ENCODE assay signal across 8 cellular contexts in genomic region chr6:150865043-150865405, GRCh38. TPM values are rescaled to one million over a fixed set of nuclear protein-coding genes. Genes with fewer than 3 reads are reported as not detected.
DNase-seq lines count a peak whose midpoint lies in the region; ATAC-seq, FAIRE-seq and TF ChIP-seq lines count a peak whose summit lies in the region.

No MANE protein-coding gene starts in this region.

- peak overlapping the region; percentile 85 for H3K9ac ChIP-seq in iPS-20b (ENCODE audit: low read depth, low read length)

- ATAC-seq in activated T-helper 17 cell treated with anti-CD3 and anti-CD28 coated beads, Interleukin-2, amount 50 U/mL, for 72 hours (replicated peaks) = no peak

- H3K4me3 ChIP-seq in iPS-20b (ENCODE audit: low read length) (peak overlapping the region; percentile 83), testis (peak overlapping the region; percentile 76 to 86)

- intact Hi-C loops in activated CD4-positive, alpha-beta T cell treated with anti-CD3 and anti-CD28 coated beads, Interleukin-2, amount 10 ng/mL, durations not matched to agents 24 days and 14 days (cut with micrococcal nuclease) = loop anchor here (1.0 to 5.0 kb wide), 4 partner anchors 48 to 1118 kb away; partner anchors contain the start of genes NUP43, PCMT1 and RMND1
- intact Hi-C loops in testis (cut with DNase I; ENCODE audit: low total_unique reads) = no loop called here

- no peaks in the 10 kb centered on the region for H3K9me3 Mint-ChIP-seq in activated CD4-positive, alpha-beta T cell treated with anti-CD3 and anti-CD28 coated beads, Interleukin-2, amount 10 ng/mL, durations not matched to agents 24 days and 14 days
- H3K9me3 Mint-ChIP-seq in activated T-helper 17 cell treated with anti-CD3 and anti-CD28 coated beads, Interleukin-2, amount 50 U/mL, for 72 hours = no peaks in the 10 kb centered on the region

- TF ChIP-seq POLR2A in testis (IDR thresholded peaks at IDR 0.05) = no peak

- 16 to 22% methylated on average over 5 of the region's 5 CpGs for WGBS in testis, 2 donors

- no peak for FAIRE-seq in HTR-8/SVneo (lab: Jason Lieb, UNC)

- H3K27me3 Mint-ChIP-seq in activated CD4-positive, alpha-beta T cell treated with anti-CD3 and anti-CD28 coated beads, Interleukin-2, amount 10 ng/mL, durations not matched to agents 24 days and 14 days = peaks cover 12% of the 10 kb centered on the region
- H3K27me3 Mint-ChIP-seq in activated T-helper 17 cell treated with anti-CD3 and anti-CD28 coated beads, Interleukin-2, amount 50 U/mL, for 72 hours = peaks cover 11% of the 10 kb centered on the region

- peaks cover 2% of the 10 kb centered on the region; the same call in 1 of the 2 replicates for H3K4me1 ChIP-seq in iPS-20b (ENCODE audit: insufficient read depth, low read length)
- peaks cover 16% of the 10 kb centered on the region for H3K4me1 ChIP-seq in testis

- H3K27me3 ChIP-seq in iPS-20b (ENCODE audit: insufficient read depth, low read length) = no peaks in the 10 kb centered on the region
- H3K27me3 ChIP-seq in testis = no peaks in the 10 kb centered on the region

- H3K36me3 ChIP-seq in iPS-20b (ENCODE audit: insufficient read depth, low read depth, low read length) (no peaks in the 10 kb centered on the region), testis (ENCODE audit: low read depth, missing control alignments) (no peaks in the 10 kb centered on the region)

- no peaks in the 10 kb centered on the region for H3K9me3 ChIP-seq in iPS-20b (ENCODE audit: insufficient read depth, low read depth, low read length)
- no peaks in the 10 kb centered on the region for H3K9me3 ChIP-seq in testis

- TF ChIP-seq CTCF in testis (IDR thresholded peaks at IDR 0.05) = no peak

- H3K27ac Mint-ChIP-seq in activated CD4-positive, alpha-beta T cell treated with anti-CD3 and anti-CD28 coated beads, Interleukin-2, amount 10 ng/mL, durations not matched to agents 24 days and 14 days = peak overlapping the region; percentile 89
- peak overlapping the region; percentile 63 for H3K27ac Mint-ChIP-seq in activated T-helper 17 cell treated with anti-CD3 and anti-CD28 coated beads, Interleukin-2, amount 50 U/mL, for 72 hours

- H3K4me3 Mint-ChIP-seq in activated CD4-positive, alpha-beta T cell treated with anti-CD3 and anti-CD28 coated beads, Interleukin-2, amount 10 ng/mL, durations not matched to agents 24 days and 14 days = peak overlapping the region; percentile 98
- peak overlapping the region; percentile 63 for H3K4me3 Mint-ChIP-seq in activated T-helper 17 cell treated with anti-CD3 and anti-CD28 coated beads, Interleukin-2, amount 50 U/mL, for 72 hours

- H3K27ac ChIP-seq in iPS-20b (ENCODE audit: low read length) (no peak overlapping the region), testis (peak overlapping the region; percentile 56 to 92)

- H3K36me3 Mint-ChIP-seq in activated CD4-positive, alpha-beta T cell treated with anti-CD3 and anti-CD28 coated beads, Interleukin-2, amount 10 ng/mL, durations not matched to agents 24 days and 14 days (ENCODE audit: low read depth) = peaks cover 14% of the 10 kb centered on the region
- peaks cover 15% of the 10 kb centered on the region for H3K36me3 Mint-ChIP-seq in activated T-helper 17 cell treated with anti-CD3 and anti-CD28 coated beads, Interleukin-2, amount 50 U/mL, for 72 hours (ENCODE audit: low read depth)

- H3K4me1 Mint-ChIP-seq in activated CD4-positive, alpha-beta T cell treated with anti-CD3 and anti-CD28 coated beads, Interleukin-2, amount 10 ng/mL, durations not matched to agents 24 days and 14 days = peaks cover 29% of the 10 kb centered on the region
- peaks cover 5% of the 10 kb centered on the region for H3K4me1 Mint-ChIP-seq in activated T-helper 17 cell treated with anti-CD3 and anti-CD28 coated beads, Interleukin-2, amount 50 U/mL, for 72 hours

- DNase-seq in activated CD4-positive, alpha-beta T cell treated with anti-CD3 and anti-CD28 coated beads, Interleukin-2, amount 10 ng/mL, durations not matched to agents 24 days and 14 days = no peak
- no peak for DNase-seq in activated CD4-positive, alpha-beta T cell treated with anti-CD3 and anti-CD28 coated beads for 48 hours
- DNase-seq in testis = no peak
- no peak for DNase-seq in NCI-H2227 (lab: John Stamatoyannopoulos, UW; ENCODE audit: unreplicated experiment)
- no peak for DNase-seq in NCI-H146 (lab: John Stamatoyannopoulos, UW)
- DNase-seq in HTR-8/SVneo (ENCODE audit: insufficient read length, low spot score) = no peak

RNA-seq across cellular contexts. Expression of gene MTHFD1L, which starts 0.5 kb away (rescaled TPM):
- total RNA-seq in activated CD4-positive, alpha-beta T cell treated with anti-CD3 and anti-CD28 coated beads, Interleukin-2, amount 10 ng/mL, durations not matched to agents 24 days and 14 days = 136 and 137 TPM in 2 replicates
- total RNA-seq in activated T-helper 17 cell treated with anti-CD3 and anti-CD28 coated beads, Interleukin-2, amount 50 U/mL, for 72 hours = 100 to 1,000 TPM in 1 of 2 donors, 10 to 100 TPM in 1; 58.0 to 107 TPM
- total RNA-seq in testis = 10 to 100 TPM; 29.5 to 35.3 TPM
- polyA plus RNA-seq in testis (ENCODE audit: insufficient read depth, low read depth, low replicate concordance) = 23.4 TPM
